Comparison of ENCODE assay signal across 8 cellular contexts in genomic region chr1:178126790-178127189, GRCh38. TPM values are rescaled to one million over a fixed set of nuclear protein-coding genes. Genes with fewer than 3 reads are reported as not detected.
A peak's percentile ranks its signal among the peaks of the same experiment; 100 is the strongest.
DNase-seq lines count a peak whose midpoint lies in the region; ATAC-seq and TF ChIP-seq lines count a peak whose summit lies in the region.

No MANE protein-coding gene starts in this region.

- peak overlapping the region; percentile 69 for H3K9ac ChIP-seq in GM23248

- WGBS in GM23248 (ENCODE audit: low coverage in 1 of 2, low lambda C conversion rate in 2 of 2, missing lambda C conversion rate in 2 of 2), 2 experiments, result 0% methylated on average over 1 of the region's 1 CpG

- intact Hi-C loops in sciatic nerve (cut with DNase I), result no loop called here
- intact Hi-C loops in tibial artery (cut with DNase I; ENCODE audit: low total_unique reads), result no loop called here
- intact Hi-C loops in gastrocnemius medialis (cut with DNase I; ENCODE audit: low total_unique reads), result loop anchor here (5.0 kb wide), 1 partner anchor 564 kb away; no protein-coding TSS in a partner anchor

- peak overlapping the region; percentile 59 for H3K4me3 ChIP-seq in GM23248
- H3K4me3 ChIP-seq in NB4 (ENCODE audit: low read depth, low read length), result no peak overlapping the region
- no peak overlapping the region for H3K4me3 ChIP-seq in tibial artery
- H3K4me3 ChIP-seq in gastrocnemius medialis, result no peak overlapping the region

- H3K9me2 ChIP-seq in GM23248 (ENCODE audit: insufficient read depth), result no peaks in the 10 kb centered on the region

- H3K79me2 ChIP-seq in GM23248 (ENCODE audit: insufficient read depth), result peaks cover 90% of the 10 kb centered on the region

- peaks cover 37% of the 10 kb centered on the region for H3F3A ChIP-seq in GM23248 (ENCODE audit: insufficient read depth)

- no peak for TF ChIP-seq CTCF in NB4 (IDR thresholded peaks at IDR 0.05; ENCODE audit: low read depth, low read length)
- no peak for TF ChIP-seq CTCF in tibial artery (IDR thresholded peaks at IDR 0.05)
- TF ChIP-seq CTCF in gastrocnemius medialis (IDR thresholded peaks at IDR 0.05 in 4 of 5, conservative IDR thresholded peaks at IDR 0.05 in 1 of 5), result no peak

- H3K4me2 ChIP-seq in GM23248 (ENCODE audit: unreplicated experiment), result peak overlapping the region; percentile 89

- no peaks in the 10 kb centered on the region for H3K36me3 Mint-ChIP-seq in immature natural killer cell

- H3K27me3 ChIP-seq in GM23248 (replicated peaks; ENCODE audit: insufficient read depth) (no peaks in the 10 kb centered on the region), tibial artery (no peaks in the 10 kb centered on the region), gastrocnemius medialis (no peaks in the 10 kb centered on the region)

- peak; percentile 70 for ATAC-seq in sciatic nerve
- ATAC-seq in gastrocnemius medialis, result no peak

- no peak overlapping the region for H3K4me3 Mint-ChIP-seq in immature natural killer cell

- no peak overlapping the region for H2AFZ ChIP-seq in GM23248

- no peaks in the 10 kb centered on the region for H3K4me1 Mint-ChIP-seq in immature natural killer cell

- H3K36me3 ChIP-seq in GM23248 (ENCODE audit: low read depth), result no peaks in the 10 kb centered on the region
- H3K36me3 ChIP-seq in tibial artery, result no peaks in the 10 kb centered on the region
- no peaks in the 10 kb centered on the region for H3K36me3 ChIP-seq in gastrocnemius medialis

- in situ Hi-C loops in GM23248 (cut with MboI) (no loop called here), gastrocnemius medialis (cut with MboI; ENCODE audit: low sequenced_read_pairs in 4 of 4) (no loop called here)

- H3K9me3 ChIP-seq in GM23248 (ENCODE audit: low read depth), result no peaks in the 10 kb centered on the region
- H3K9me3 ChIP-seq in tibial artery, result no peaks in the 10 kb centered on the region
- H3K9me3 ChIP-seq in gastrocnemius medialis, result no peaks in the 10 kb centered on the region

- TF ChIP-seq POLR2A in NB4 (IDR thresholded peaks at IDR 0.05; ENCODE audit: extremely low read depth, insufficient read length), result no peak
- TF ChIP-seq POLR2A in gastrocnemius medialis (IDR thresholded peaks at IDR 0.05), result peak in 1 of 2 donors; percentile 18

- H3K27me3 Mint-ChIP-seq in immature natural killer cell (ENCODE audit: low read depth in 3 of 3), result no peaks in the 10 kb centered on the region

- peaks cover 2 to 8% (median 3%) of the 10 kb centered on the region in 6 donors for H3K9me3 Mint-ChIP-seq in immature natural killer cell

- no peak overlapping the region for H3K27ac Mint-ChIP-seq in immature natural killer cell

- H3K27ac ChIP-seq in GM23248 (peak overlapping the region; percentile 89), tibial artery (peak overlapping the region in 1 of 2 donors; percentile 33), gastrocnemius medialis (peak overlapping the region in 1 of 4 donors; percentile 5)

- peaks cover 62% of the 10 kb centered on the region for H3K4me1 ChIP-seq in GM23248 (ENCODE audit: insufficient read depth)
- peaks cover 0 to 59% (median 6%) of the 10 kb centered on the region in 4 donors for H3K4me1 ChIP-seq in tibial artery
- no peaks in the 10 kb centered on the region for H3K4me1 ChIP-seq in gastrocnemius medialis

- DNase-seq in GM23248, result peak; percentile 97
- peak; percentile 51 for DNase-seq in NB4 (ENCODE audit: low read depth)
- peak; percentile 56 for DNase-seq in fibroblast of gingiva (ENCODE audit: low read depth)
- no peak for DNase-seq in sciatic nerve (ENCODE audit: low spot score)
- DNase-seq in immature natural killer cell, result no peak
- no peak for DNase-seq in tibial artery
- no peak for DNase-seq in gastrocnemius medialis
- no peak for DNase-seq in retina

- H4K20me1 ChIP-seq in GM23248 (ENCODE audit: insufficient read depth), result no peaks in the 10 kb centered on the region; the same call in 1 of the 2 replicates

RNA-seq across cellular contexts. Expression of gene RASAL2, which starts 32.9 kb away (rescaled TPM):
- total RNA-seq in GM23248 (2014; rRNA removed; shearing (Covaris generic)), result 21.5 and 23.1 TPM in 2 replicates
- 9.5 and 10.1 TPM in 2 replicates for polyA plus RNA-seq in GM23248 (2016; fragmentation: Nextera tagmentation; extraction: Ambion mirVana)
- total RNA-seq in sciatic nerve, result 42.6 TPM
- not detected for polyA plus RNA-seq in immature natural killer cell
- 10 to 100 TPM in 1 of 4 donors, 1 to 10 TPM in 3; 7.6 to 13.4 (median 8.8) TPM for total RNA-seq in gastrocnemius medialis

Comparison
In these comparisons a context has a peak if more than half of its experiments do, and no peak if none do; other contexts are left out.
1. DNase-seq: peak in GM23248 (single experiment), NB4 (single experiment) and fibroblast of gingiva (single experiment); none in sciatic nerve (single experiment), immature natural killer cell (0 of 3), tibial artery (0 of 2), gastrocnemius medialis (0 of 2) and retina (single experiment).